12 cellular contexts compared by ENCODE assay signal in genomic region chr6:70103798-70104197, GRCh38.
DNase-seq lines count a peak whose midpoint lies in the region; ATAC-seq and TF ChIP-seq lines count a peak whose summit lies in the region.
"Had no signal": no experiment of that assay in that cellular context is flagged by ENCODE, and none has a peak within 500 bp of the region (broad histone marks: within the 10 kb centered on the region; RNA-seq: fewer than 3 reads in every experiment).

No MANE protein-coding gene starts in this region.

- WGBS in IMR-90 (ENCODE audit: extremely low coverage in 2 of 2, insufficient read length in 1 of 2), 2 experiments: no CpG with 5 or more reads among the region's 1 CpG

- ATAC-seq in activated CD4-positive, alpha-beta T cell treated with anti-CD3 and anti-CD28 coated beads for 36 hours: no peak
- ATAC-seq in IMR-90 (ENCODE audit: low read depth): no peak

- H3K4me1 Mint-ChIP-seq in activated CD4-positive, alpha-beta T cell treated with anti-CD3 and anti-CD28 coated beads for 36 hours: no peaks in the 10 kb centered on the region
- H3K4me1 Mint-ChIP-seq: activated CD4-positive, alpha-beta memory T cell treated with anti-CD3 and anti-CD28 coated beads, Interleukin-2, amount 10 ng/mL, durations not matched to agents 7 days and 5 days; CD4-positive, alpha-beta memory T cell had no signal

- no peak overlapping the region for H2AK9ac ChIP-seq in IMR-90 (replicated peaks; ENCODE audit: low read depth, low read length, poor library complexity)

- H3K4me2 ChIP-seq in IMR-90 (ENCODE audit: low read depth, low read length): no peak overlapping the region
- no peak overlapping the region for H3K4me2 ChIP-seq in osteoblast (ENCODE audit: insufficient read depth, low read length)

- TF ChIP-seq POLR2A in IMR-90 (IDR thresholded peaks at IDR 0.05; ENCODE audit: low read depth, low read length): no peak

- no peak overlapping the region for H3K18ac ChIP-seq in IMR-90 (ENCODE audit: low read depth, low read length)

- no peak overlapping the region for H3K56ac ChIP-seq in IMR-90 (ENCODE audit: extremely low read depth, insufficient read depth, low read length)

- no peak overlapping the region for H2AFZ ChIP-seq in IMR-90 (replicated peaks; ENCODE audit: low read length, poor library complexity)
- no peak overlapping the region for H2AFZ ChIP-seq in osteoblast (ENCODE audit: low read length)

- H3K36me3 Mint-ChIP-seq in activated CD4-positive, alpha-beta T cell treated with anti-CD3 and anti-CD28 coated beads for 36 hours (ENCODE audit: low read depth): no peaks in the 10 kb centered on the region
- H3K36me3 Mint-ChIP-seq: CD4-positive, alpha-beta memory T cell had no signal

- H3K9me3 Mint-ChIP-seq in activated CD4-positive, alpha-beta T cell treated with anti-CD3 and anti-CD28 coated beads for 36 hours (ENCODE audit: low read depth): no peaks in the 10 kb centered on the region
- H3K9me3 Mint-ChIP-seq: activated CD4-positive, alpha-beta memory T cell treated with anti-CD3 and anti-CD28 coated beads, Interleukin-2, amount 10 ng/mL, durations not matched to agents 7 days and 5 days; CD4-positive, alpha-beta memory T cell had no signal

- no peak overlapping the region for H3K27ac Mint-ChIP-seq in activated CD4-positive, alpha-beta T cell treated with anti-CD3 and anti-CD28 coated beads for 36 hours
- H3K27ac Mint-ChIP-seq: activated CD4-positive, alpha-beta memory T cell treated with anti-CD3 and anti-CD28 coated beads, Interleukin-2, amount 10 ng/mL, durations not matched to agents 7 days and 5 days; CD4-positive, alpha-beta memory T cell had no signal

- H4K8ac ChIP-seq in IMR-90 (ENCODE audit: low read depth in 2 of 2, low read length in 2 of 2): no peak overlapping the region

- BruUV-seq in IMR-90 (replicated peaks; lab: Mats Ljungman, UMichigan): no TSS peak

- no peak overlapping the region for H3K23ac ChIP-seq in IMR-90 (ENCODE audit: low read depth, low read length)

- no peak overlapping the region for H2BK120ac ChIP-seq in IMR-90 (ENCODE audit: low read depth, low read length)

- no peak overlapping the region for H2AK5ac ChIP-seq in IMR-90 (ENCODE audit: low read depth, low read length)

- no peaks in the 10 kb centered on the region for H3K9me1 ChIP-seq in IMR-90 (ENCODE audit: insufficient read depth, low read length)

- no peak overlapping the region for H3K4me3 Mint-ChIP-seq in activated CD4-positive, alpha-beta T cell treated with anti-CD3 and anti-CD28 coated beads for 36 hours
- H3K4me3 Mint-ChIP-seq: activated CD4-positive, alpha-beta memory T cell treated with anti-CD3 and anti-CD28 coated beads, Interleukin-2, amount 10 ng/mL, durations not matched to agents 7 days and 5 days; CD4-positive, alpha-beta memory T cell had no signal

- POLR2A ChIA-PET in activated CD4-positive, alpha-beta T cell treated with anti-CD3 and anti-CD28 coated beads for 36 hours (lab: Charles Lee): no interaction called here
- POLR2A ChIA-PET in IMR-90 (lab: Charles Lee; ENCODE audit: unreplicated experiment): no interaction called here

- peak; percentile 30; the same call in 1 of the 2 replicates for TF ChIP-seq CTCF in IMR-90 (conservative IDR thresholded peaks at IDR 0.05; ENCODE audit: low read depth, low read length)
- peak; percentile 64 for TF ChIP-seq CTCF in choroid plexus epithelial cell (conservative IDR thresholded peaks at IDR 0.05; ENCODE audit: low read depth, low read length)
- TF ChIP-seq CTCF in osteoblast (IDR thresholded peaks at IDR 0.05; ENCODE audit: extremely low read depth, low read depth, low read length): peak; percentile 49

- H3K14ac ChIP-seq in IMR-90 (replicated peaks; ENCODE audit: low read depth, low read length): no peak overlapping the region

- no peak overlapping the region for H3K4ac ChIP-seq in IMR-90 (ENCODE audit: low read depth, low read length)

- CTCF ChIA-PET in activated CD4-positive, alpha-beta T cell treated with anti-CD3 and anti-CD28 coated beads for 36 hours (lab: Charles Lee): interaction anchor here (0.6 to 2.8 kb wide), 5 partner anchors 9 to 153 kb away, joined by 3 to 13 read pairs (median 3); no protein-coding TSS in a partner anchor
- CTCF ChIA-PET in IMR-90 (lab: Yijun Ruan, JAX): interaction anchor here (1.0 kb wide), 1 partner anchor 269 kb away, joined by 3 read pairs; no protein-coding TSS in a partner anchor

- H3K79me1 ChIP-seq in IMR-90 (ENCODE audit: low read depth in 1 of 2, low read length in 2 of 2): no peaks in the 10 kb centered on the region

- H4K20me1 ChIP-seq in IMR-90 (ENCODE audit: insufficient read depth, low read length): no peaks in the 10 kb centered on the region
- H4K20me1 ChIP-seq in osteoblast (ENCODE audit: insufficient read depth, low read length): no peaks in the 10 kb centered on the region

- H3K4me3 ChIP-seq in IMR-90 (ENCODE audit: insufficient read depth, low read depth, low read length) (no peak overlapping the region), choroid plexus epithelial cell (ENCODE audit: low read depth, low read length) (no peak overlapping the region), osteoblast (ENCODE audit: insufficient read depth, low read length) (no peak overlapping the region)
- H3K4me3 ChIP-seq: right atrium auricular region had no signal

- H3K4me1 ChIP-seq in IMR-90 (ENCODE audit: control insufficient read depth, insufficient read depth, low read length): no peaks in the 10 kb centered on the region
- H3K4me1 ChIP-seq in osteoblast (ENCODE audit: insufficient read depth, low read length): no peaks in the 10 kb centered on the region
- H3K4me1 ChIP-seq: right atrium auricular region had no signal

- H3K27me3 Mint-ChIP-seq in activated CD4-positive, alpha-beta T cell treated with anti-CD3 and anti-CD28 coated beads for 36 hours: peaks cover 4% of the 10 kb centered on the region

- H3K36me3 ChIP-seq in IMR-90 (ENCODE audit: control insufficient read depth, insufficient read depth, low read length) (no peaks in the 10 kb centered on the region), osteoblast (ENCODE audit: insufficient read depth, low read length) (no peaks in the 10 kb centered on the region)
- H3K36me3 ChIP-seq: right atrium auricular region had no signal

- intact Hi-C loops in activated CD4-positive, alpha-beta T cell treated with anti-CD3 and anti-CD28 coated beads for 36 hours (cut with DNase I, micrococcal nuclease): loop anchor here (5.0 to 10.0 kb wide), 2 partner anchors 64 to 1759 kb away; no protein-coding TSS in a partner anchor
- intact Hi-C loops in IMR-90 (cut with micrococcal nuclease): loop anchor here (10.0 kb wide), 1 partner anchor 1149 kb away; no protein-coding TSS in a partner anchor

- no peaks in the 10 kb centered on the region for H3K9me3 ChIP-seq in IMR-90 (ENCODE audit: control insufficient read depth, insufficient read depth, low read length)
- no peaks in the 10 kb centered on the region for H3K9me3 ChIP-seq in osteoblast (ENCODE audit: low read depth, low read length)
- H3K9me3 ChIP-seq: right atrium auricular region had no signal

- no peak overlapping the region for H2BK5ac ChIP-seq in IMR-90 (ENCODE audit: low read depth, low read length, poor library complexity, severe bottlenecking)

- H3K79me2 ChIP-seq in osteoblast (ENCODE audit: insufficient read depth, low read length): no peaks in the 10 kb centered on the region

- DNase-seq in activated CD4-positive, alpha-beta T cell treated with anti-CD3 and anti-CD28 coated beads for 36 hours: peak; percentile 12
- no peak for DNase-seq in activated CD4-positive, alpha-beta T cell treated with anti-CD3 and anti-CD28 coated beads, Interleukin-2, amount 50 U/mL, for 1 hour
- DNase-seq in IMR-90: no peak
- DNase-seq in choroid plexus epithelial cell (ENCODE audit: low read depth): peak; percentile 14
- DNase-seq in osteoblast (ENCODE audit: insufficient read length, low spot score, missing footprints): no peak
- no peak for DNase-seq in stimulated activated CD4-positive, alpha-beta T cell treated with anti-CD3 and anti-CD28 coated beads, Interleukin-12 subunit alpha, Interleukin-12 subunit beta, amount 100 ng/mL, for 4 hours
- no peak for DNase-seq in SHP77 treated with DMSO at 0.1 percent for 48 hours (lab: John Stamatoyannopoulos, UW)
- no peak for DNase-seq in NCI-H2227 treated with DMSO at 0.1 percent for 48 hours (lab: John Stamatoyannopoulos, UW)
- DNase-seq: activated CD4-positive, alpha-beta memory T cell treated with anti-CD3 and anti-CD28 coated beads, Interleukin-2, amount 10 ng/mL, durations not matched to agents 7 days and 5 days; CD4-positive, alpha-beta memory T cell; KBM-7 had no signal

- no peak overlapping the region for H3K9ac ChIP-seq in IMR-90 (ENCODE audit: low read depth, low read length)

- H4K5ac ChIP-seq in IMR-90 (ENCODE audit: low read depth, low read length): no peak overlapping the region

- H3K27ac ChIP-seq in IMR-90 (ENCODE audit: insufficient read depth, low read length) (no peak overlapping the region), osteoblast (ENCODE audit: low read depth, low read length) (no peak overlapping the region)
- H3K27ac ChIP-seq: right atrium auricular region had no signal

- in situ Hi-C loops in IMR-90 (cut with MboI; ENCODE audit: low sequenced_read_pairs): loop anchor here (25.0 kb wide), 1 partner anchor 266 kb away; no protein-coding TSS in a partner anchor

- H3K27me3 ChIP-seq in IMR-90 (ENCODE audit: control insufficient read depth, insufficient read depth, low read length) (no peaks in the 10 kb centered on the region), osteoblast (ENCODE audit: insufficient read depth, low read length) (no peaks in the 10 kb centered on the region)
- H3K27me3 ChIP-seq: right atrium auricular region had no signal

- dilution Hi-C loops in IMR-90 (cut with HindIII; ENCODE audit: low sequenced_read_pairs, unreplicated experiment): no loop called here

- H2BK20ac ChIP-seq in IMR-90 (ENCODE audit: low read depth, low read length): no peak overlapping the region

- no peak overlapping the region for H4K91ac ChIP-seq in IMR-90 (ENCODE audit: insufficient read depth, low read depth, low read length)

- H2BK15ac ChIP-seq in IMR-90 (ENCODE audit: low read depth, low read length): no peak overlapping the region

- no peak for TF ChIP-seq RAD21 in IMR-90 (IDR thresholded peaks at IDR 0.05; ENCODE audit: low read length)

TF ChIP-seq in IMR-90, 13 proteins besides CTCF, POLR2A, EP300 and RAD21 (continues in another document):
- no peak for TF ChIP-seq NFE2L2 (IDR thresholded peaks at IDR 0.05; ENCODE audit: low read depth, low read length)
- no peak for TF ChIP-seq RCOR1 (IDR thresholded peaks at IDR 0.05; ENCODE audit: insufficient replicate concordance, low read length)
- no peak for TF ChIP-seq CHD1 (IDR thresholded peaks at IDR 0.05; ENCODE audit: low read depth, low read length)
- no peak for TF ChIP-seq MXI1 (IDR thresholded peaks at IDR 0.05; ENCODE audit: borderline replicate concordance, low read depth, low read length)
- TF ChIP-seq MAFK (IDR thresholded peaks at IDR 0.05; ENCODE audit: low read depth, low read length): no peak
- TF ChIP-seq SMC3 (IDR thresholded peaks at IDR 0.05; ENCODE audit: low read depth, low read length): no peak
- TF ChIP-seq CEBPB (IDR thresholded peaks at IDR 0.05; ENCODE audit: low read depth, low read length): no peak

Comparison
In these comparisons a context has a peak if more than half of its experiments do, and no peak if none do; other contexts are left out.
1. DNase-seq: peak in activated CD4-positive, alpha-beta T cell treated with anti-CD3 and anti-CD28 coated beads for 36 hours (single experiment) and choroid plexus epithelial cell (single experiment); none in activated CD4-positive, alpha-beta T cell treated with anti-CD3 and anti-CD28 coated beads, Interleukin-2, amount 50 U/mL, for 1 hour (single experiment), IMR-90 (single experiment), osteoblast (single experiment), stimulated activated CD4-positive, alpha-beta T cell treated with anti-CD3 and anti-CD28 coated beads, Interleukin-12 subunit alpha, Interleukin-12 subunit beta, amount 100 ng/mL, for 4 hours (single experiment), SHP77 treated with DMSO at 0.1 percent for 48 hours (single experiment) and NCI-H2227 treated with DMSO at 0.1 percent for 48 hours (single experiment).
2. Peak in every context shown above with its lines, with median percentiles within 50 percentile points of each other: CTCF ChIP-seq.